ENCODE assay signal across 1 cellular context in the genomic region with DNA sequence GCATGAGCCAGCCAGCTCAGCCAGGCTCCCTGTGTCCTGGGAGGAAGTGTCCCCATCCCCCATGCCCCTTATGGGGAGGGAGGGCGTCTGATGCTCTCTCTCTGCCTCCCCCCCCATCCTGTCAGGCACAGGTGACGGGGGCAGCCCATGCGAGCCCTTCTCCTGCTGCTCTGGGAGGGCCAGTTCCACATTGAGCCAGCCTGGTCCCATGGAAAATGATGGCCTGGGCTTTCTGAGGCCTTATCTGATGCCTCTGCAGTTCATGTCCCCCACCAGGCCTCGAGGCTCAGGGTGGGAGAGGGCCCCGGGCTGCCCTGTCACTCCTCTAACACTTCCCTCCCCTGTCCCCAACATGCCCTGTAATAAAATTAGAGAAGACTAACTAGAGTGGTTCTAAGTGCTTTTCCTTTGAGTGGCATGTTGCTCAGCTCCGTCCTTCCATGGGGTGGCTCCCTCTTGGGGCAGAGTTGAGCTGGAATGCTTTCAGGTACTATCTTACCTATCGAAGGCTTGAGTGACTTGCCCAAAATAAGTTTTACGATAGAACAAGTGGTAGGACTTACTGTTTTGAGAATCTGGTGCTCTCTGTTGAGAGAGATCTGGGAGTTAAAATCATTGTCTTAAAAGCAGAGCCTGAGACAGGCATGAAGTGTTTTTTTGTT.
TF ChIP-seq lines count a peak whose summit lies in the region.

No MANE protein-coding gene starts in this region.

TF ChIP-seq in K562, 482 proteins besides CTCF, POLR2A, EP300 and RAD21 (continues in another document):
- TF ChIP-seq PCBP1 (IDR thresholded peaks at IDR 0.05; ENCODE audit: low read depth, low read length, poor library complexity, severe bottlenecking) (no peak), PTRF (tag; IDR thresholded peaks at IDR 0.05) (no peak), MED1 (CRISPR knock-in tag; IDR thresholded peaks at IDR 0.05; ENCODE audit: borderline replicate concordance) (no peak), MEIS2 (IDR thresholded peaks at IDR 0.05; ENCODE audit: partially characterized antibody) (peak; percentile 29), BRF2 (IDR thresholded peaks at IDR 0.05; ENCODE audit: borderline replicate concordance, insufficient read depth, insufficient read length) (no peak), THRAP3 (IDR thresholded peaks at IDR 0.05; ENCODE audit: borderline replicate concordance) (0 out of 2 replicates have a peak, but pooled peaks have one; percentile 60), NFE2 (IDR thresholded peaks at IDR 0.05; ENCODE audit: low read depth) (peak; percentile 2; the same call in 1 of the 2 replicates), THRA (IDR thresholded peaks at IDR 0.05) (no peak), SIN3A (IDR thresholded peaks at IDR 0.05; ENCODE audit: borderline replicate concordance in 2 of 2, control insufficient read depth in 1 of 2, low read depth in 2 of 2, low read length in 2 of 2) (no peak), RBM14 (IDR thresholded peaks at IDR 0.05; ENCODE audit: borderline replicate concordance, insufficient read depth, low read depth, low read length) (no peak), SUPT5H (IDR thresholded peaks at IDR 0.05) (peak; percentile 42; the same call in 1 of the 2 replicates), E2F8 (IDR thresholded peaks at IDR 0.05; ENCODE audit: low read depth, partially characterized antibody) (peak; percentile 35), ARID1B (IDR thresholded peaks at IDR 0.05) (0 out of 2 replicates have a peak, but pooled peaks have one; percentile 22), ESRRA (IDR thresholded peaks at IDR 0.05; ENCODE audit: borderline replicate concordance, low read depth) (peak; percentile 16; the same call in 1 of the 2 replicates), ZNF449 (CRISPR knock-in tag; IDR thresholded peaks at IDR 0.05) (peak; percentile 80; the same call in 1 of the 2 replicates), WHSC1 (IDR thresholded peaks at IDR 0.05; ENCODE audit: low read length) (no peak), ZNF592 (IDR thresholded peaks at IDR 0.05) (peak; percentile 75), POLR2B (IDR thresholded peaks at IDR 0.05; ENCODE audit: low read depth, partially characterized antibody) (peak; percentile 10), RBM17 (IDR thresholded peaks at IDR 0.05; ENCODE audit: borderline replicate concordance, low read depth, low read length) (no peak), CCAR2 (IDR thresholded peaks at IDR 0.05; ENCODE audit: low read depth, low read length) (no peak), KDM1A (IDR thresholded peaks at IDR 0.05) (peak in 1 of 2 experiments; percentile 18; a peak in 1 of 4 replicates), CXXC5 (CRISPR knock-in tag; IDR thresholded peaks at IDR 0.05) (0 out of 2 replicates have a peak, but pooled peaks have one; percentile 11), MECOM (CRISPR knock-in tag; IDR thresholded peaks at IDR 0.05) (no peak), PBX2 (CRISPR knock-in tag; IDR thresholded peaks at IDR 0.05; ENCODE audit: low read depth) (no peak), PBX2 (tag; conservative IDR thresholded peaks at IDR 0.05; ENCODE audit: low read depth) (peak; percentile 75), GABPA (tag; conservative IDR thresholded peaks at IDR 0.05; ENCODE audit: low read depth) (no peak)
- TF ChIP-seq, protein P1, sequence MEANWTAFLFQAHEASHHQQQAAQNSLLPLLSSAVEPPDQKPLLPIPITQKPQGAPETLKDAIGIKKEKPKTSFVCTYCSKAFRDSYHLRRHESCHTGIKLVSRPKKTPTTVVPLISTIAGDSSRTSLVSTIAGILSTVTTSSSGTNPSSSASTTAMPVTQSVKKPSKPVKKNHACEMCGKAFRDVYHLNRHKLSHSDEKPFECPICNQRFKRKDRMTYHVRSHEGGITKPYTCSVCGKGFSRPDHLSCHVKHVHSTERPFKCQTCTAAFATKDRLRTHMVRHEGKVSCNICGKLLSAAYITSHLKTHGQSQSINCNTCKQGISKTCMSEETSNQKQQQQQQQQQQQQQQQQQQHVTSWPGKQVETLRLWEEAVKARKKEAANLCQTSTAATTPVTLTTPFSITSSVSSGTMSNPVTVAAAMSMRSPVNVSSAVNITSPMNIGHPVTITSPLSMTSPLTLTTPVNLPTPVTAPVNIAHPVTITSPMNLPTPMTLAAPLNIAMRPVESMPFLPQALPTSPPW (CRISPR knock-in tag; IDR thresholded peaks at IDR 0.05) = peak; percentile 27; the same call in 1 of the 2 replicates
- TF ChIP-seq, protein P2, sequence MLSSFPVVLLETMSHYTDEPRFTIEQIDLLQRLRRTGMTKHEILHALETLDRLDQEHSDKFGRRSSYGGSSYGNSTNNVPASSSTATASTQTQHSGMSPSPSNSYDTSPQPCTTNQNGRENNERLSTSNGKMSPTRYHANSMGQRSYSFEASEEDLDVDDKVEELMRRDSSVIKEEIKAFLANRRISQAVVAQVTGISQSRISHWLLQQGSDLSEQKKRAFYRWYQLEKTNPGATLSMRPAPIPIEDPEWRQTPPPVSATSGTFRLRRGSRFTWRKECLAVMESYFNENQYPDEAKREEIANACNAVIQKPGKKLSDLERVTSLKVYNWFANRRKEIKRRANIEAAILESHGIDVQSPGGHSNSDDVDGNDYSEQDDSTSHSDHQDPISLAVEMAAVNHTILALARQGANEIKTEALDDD (IDR thresholded peaks at IDR 0.05) = peak; percentile 39; the same call in 1 of the 2 replicates
- TF ChIP-seq, protein P3, sequence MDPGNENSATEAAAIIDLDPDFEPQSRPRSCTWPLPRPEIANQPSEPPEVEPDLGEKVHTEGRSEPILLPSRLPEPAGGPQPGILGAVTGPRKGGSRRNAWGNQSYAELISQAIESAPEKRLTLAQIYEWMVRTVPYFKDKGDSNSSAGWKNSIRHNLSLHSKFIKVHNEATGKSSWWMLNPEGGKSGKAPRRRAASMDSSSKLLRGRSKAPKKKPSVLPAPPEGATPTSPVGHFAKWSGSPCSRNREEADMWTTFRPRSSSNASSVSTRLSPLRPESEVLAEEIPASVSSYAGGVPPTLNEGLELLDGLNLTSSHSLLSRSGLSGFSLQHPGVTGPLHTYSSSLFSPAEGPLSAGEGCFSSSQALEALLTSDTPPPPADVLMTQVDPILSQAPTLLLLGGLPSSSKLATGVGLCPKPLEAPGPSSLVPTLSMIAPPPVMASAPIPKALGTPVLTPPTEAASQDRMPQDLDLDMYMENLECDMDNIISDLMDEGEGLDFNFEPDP (CRISPR knock-in tag; IDR thresholded peaks at IDR 0.05) = no peak
- TF ChIP-seq, protein P4, sequence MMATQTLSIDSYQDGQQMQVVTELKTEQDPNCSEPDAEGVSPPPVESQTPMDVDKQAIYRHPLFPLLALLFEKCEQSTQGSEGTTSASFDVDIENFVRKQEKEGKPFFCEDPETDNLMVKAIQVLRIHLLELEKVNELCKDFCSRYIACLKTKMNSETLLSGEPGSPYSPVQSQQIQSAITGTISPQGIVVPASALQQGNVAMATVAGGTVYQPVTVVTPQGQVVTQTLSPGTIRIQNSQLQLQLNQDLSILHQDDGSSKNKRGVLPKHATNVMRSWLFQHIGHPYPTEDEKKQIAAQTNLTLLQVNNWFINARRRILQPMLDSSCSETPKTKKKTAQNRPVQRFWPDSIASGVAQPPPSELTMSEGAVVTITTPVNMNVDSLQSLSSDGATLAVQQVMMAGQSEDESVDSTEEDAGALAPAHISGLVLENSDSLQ (IDR thresholded peaks at IDR 0.05) = peak; percentile 94
- TF ChIP-seq, protein P5, sequence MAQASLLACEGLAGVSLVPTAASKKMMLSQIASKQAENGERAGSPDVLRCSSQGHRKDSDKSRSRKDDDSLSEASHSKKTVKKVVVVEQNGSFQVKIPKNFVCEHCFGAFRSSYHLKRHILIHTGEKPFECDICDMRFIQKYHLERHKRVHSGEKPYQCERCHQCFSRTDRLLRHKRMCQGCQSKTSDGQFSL (CRISPR knock-in tag; IDR thresholded peaks at IDR 0.05) = peak; percentile 51; the same call in 1 of the 2 replicates
- TF ChIP-seq, protein P5 (tag; IDR thresholded peaks at IDR 0.05) = no peak
